Comparison of ENCODE assay signal across 1 cellular context in the genomic region with DNA sequence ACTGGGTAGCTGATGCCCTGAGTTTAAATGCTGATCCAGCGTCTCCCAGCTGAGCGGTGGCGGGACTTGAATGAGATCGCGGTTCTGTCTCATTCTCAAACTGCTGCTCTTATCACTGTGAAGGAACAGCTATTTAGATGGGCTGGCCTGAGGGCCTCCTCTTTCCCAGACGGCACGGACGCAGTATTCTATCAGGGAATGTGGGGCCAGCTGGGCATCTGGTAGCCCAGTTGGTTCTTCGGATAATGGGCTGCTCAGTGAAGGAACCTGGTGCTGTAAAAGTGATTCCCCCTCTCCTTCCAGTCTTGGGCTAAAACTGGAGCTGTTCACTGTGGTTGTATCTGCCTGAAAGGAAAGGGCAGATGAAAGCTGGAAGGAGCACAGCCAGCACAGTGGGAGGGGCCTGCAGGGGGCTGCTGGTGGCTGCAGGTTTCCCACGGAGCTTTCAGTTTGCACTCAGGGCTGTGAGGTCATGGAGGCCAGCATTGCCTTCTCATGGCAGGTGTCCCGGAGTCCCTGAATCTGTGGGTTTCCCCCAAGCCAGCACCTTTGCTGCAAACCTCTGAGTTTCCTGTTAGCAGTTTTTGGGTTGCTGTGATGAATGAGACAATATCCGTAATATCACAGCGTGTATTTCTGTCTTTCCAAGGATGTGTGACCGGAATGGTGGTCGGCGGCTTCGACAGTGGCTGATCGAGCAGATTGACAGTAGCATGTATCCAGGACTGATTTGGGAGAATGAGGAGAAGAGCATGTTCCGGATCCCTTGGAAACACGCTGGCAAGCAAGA.
TF ChIP-seq lines count a peak whose summit lies in the region.

No MANE protein-coding gene starts in this region.

TF ChIP-seq in GM12878, 131 proteins besides CTCF, POLR2A, EP300 and RAD21 (continued from another document and continues in another):
- TF ChIP-seq DPF2 (IDR thresholded peaks at IDR 0.05) = peak; percentile 50; the same call in 1 of the 2 replicates
- TF ChIP-seq HCFC1 (IDR thresholded peaks at IDR 0.05; ENCODE audit: low read length) = no peak; the same call in 1 of the 2 replicates
- peak; percentile 98 for TF ChIP-seq TCF12 (IDR thresholded peaks at IDR 0.05; ENCODE audit: low read depth, low read length)
- peak; percentile 74 for TF ChIP-seq NFIC (IDR thresholded peaks at IDR 0.05; ENCODE audit: low read depth, low read length)
- TF ChIP-seq ZZZ3 (IDR thresholded peaks at IDR 0.05; ENCODE audit: control insufficient read depth, insufficient read length, low read depth) = no peak
- peak; percentile 84 for TF ChIP-seq IKZF1 (conservative IDR thresholded peaks at IDR 0.05)
- TF ChIP-seq ZNF274 (IDR thresholded peaks at IDR 0.05; ENCODE audit: insufficient read depth, insufficient read length) = no peak
- TF ChIP-seq RUNX3 (IDR thresholded peaks at IDR 0.05; ENCODE audit: low read length) = peak; percentile 89
- TF ChIP-seq FOXM1 (IDR thresholded peaks at IDR 0.05; ENCODE audit: low read depth, low read length) = peak; percentile 69; the same call in 1 of the 2 replicates
- peak; percentile 69; the same call in 1 of the 2 replicates for TF ChIP-seq MEF2A (IDR thresholded peaks at IDR 0.05; ENCODE audit: insufficient read depth, low read depth, low read length)
- TF ChIP-seq BACH1 (IDR thresholded peaks at IDR 0.05; ENCODE audit: borderline replicate concordance) = peak; percentile 47; the same call in 1 of the 2 replicates
- TF ChIP-seq, protein P1, sequence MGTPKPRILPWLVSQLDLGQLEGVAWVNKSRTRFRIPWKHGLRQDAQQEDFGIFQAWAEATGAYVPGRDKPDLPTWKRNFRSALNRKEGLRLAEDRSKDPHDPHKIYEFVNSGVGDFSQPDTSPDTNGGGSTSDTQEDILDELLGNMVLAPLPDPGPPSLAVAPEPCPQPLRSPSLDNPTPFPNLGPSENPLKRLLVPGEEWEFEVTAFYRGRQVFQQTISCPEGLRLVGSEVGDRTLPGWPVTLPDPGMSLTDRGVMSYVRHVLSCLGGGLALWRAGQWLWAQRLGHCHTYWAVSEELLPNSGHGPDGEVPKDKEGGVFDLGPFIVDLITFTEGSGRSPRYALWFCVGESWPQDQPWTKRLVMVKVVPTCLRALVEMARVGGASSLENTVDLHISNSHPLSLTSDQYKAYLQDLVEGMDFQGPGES (IDR thresholded peaks at IDR 0.05) = no peak
- TF ChIP-seq POLR2AphosphoS2 (IDR thresholded peaks at IDR 0.05; ENCODE audit: low read depth, low read length) = peak; percentile 47
- peak; percentile 91 for TF ChIP-seq NR2F1 (conservative IDR thresholded peaks at IDR 0.05)
- 0 out of 2 replicates have a peak, but pooled peaks have one; percentile 75 for TF ChIP-seq CHD1 (IDR thresholded peaks at IDR 0.05; ENCODE audit: low read depth, low read length)
- 0 out of 2 replicates have a peak, but pooled peaks have one; percentile 34 for TF ChIP-seq SPI1 (IDR thresholded peaks at IDR 0.05; ENCODE audit: borderline replicate concordance, insufficient read depth, low read depth, low read length)
- peak; percentile 39 for TF ChIP-seq RELA (IDR thresholded peaks at IDR 0.05; ENCODE audit: borderline replicate concordance, partially characterized antibody)
- TF ChIP-seq HDAC2 (IDR thresholded peaks at IDR 0.05) = no peak
- peak; percentile 73; the same call in 2 of the 3 replicates for TF ChIP-seq POU2F2 (IDR thresholded peaks at IDR 0.05; ENCODE audit: borderline replicate concordance, low read depth, low read length)
- TF ChIP-seq SMC3 (IDR thresholded peaks at IDR 0.05; ENCODE audit: borderline replicate concordance, low read length) = peak; percentile 11; the same call in 1 of the 2 replicates
- peak; percentile 81; the same call in 1 of the 2 replicates for TF ChIP-seq SIN3A (IDR thresholded peaks at IDR 0.05; ENCODE audit: low read depth, low read length)
- peak; percentile 97 for TF ChIP-seq TCF3 (IDR thresholded peaks at IDR 0.05; ENCODE audit: borderline replicate concordance, insufficient read depth, low read depth, low read length)
- peak; percentile 66 to 78; a peak in 3 of 4 replicates for TF ChIP-seq IKZF2 (IDR thresholded peaks at IDR 0.05)
- TF ChIP-seq, protein P2, sequence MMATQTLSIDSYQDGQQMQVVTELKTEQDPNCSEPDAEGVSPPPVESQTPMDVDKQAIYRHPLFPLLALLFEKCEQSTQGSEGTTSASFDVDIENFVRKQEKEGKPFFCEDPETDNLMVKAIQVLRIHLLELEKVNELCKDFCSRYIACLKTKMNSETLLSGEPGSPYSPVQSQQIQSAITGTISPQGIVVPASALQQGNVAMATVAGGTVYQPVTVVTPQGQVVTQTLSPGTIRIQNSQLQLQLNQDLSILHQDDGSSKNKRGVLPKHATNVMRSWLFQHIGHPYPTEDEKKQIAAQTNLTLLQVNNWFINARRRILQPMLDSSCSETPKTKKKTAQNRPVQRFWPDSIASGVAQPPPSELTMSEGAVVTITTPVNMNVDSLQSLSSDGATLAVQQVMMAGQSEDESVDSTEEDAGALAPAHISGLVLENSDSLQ (IDR thresholded peaks at IDR 0.05) = no peak
- TF ChIP-seq NFYA (IDR thresholded peaks at IDR 0.05; ENCODE audit: borderline replicate concordance, low read depth, low read length) = no peak
- no peak for TF ChIP-seq SUPT20H (IDR thresholded peaks at IDR 0.05; ENCODE audit: borderline replicate concordance, control insufficient read depth, low read depth, low read length)
- no peak for TF ChIP-seq ESRRA (IDR thresholded peaks at IDR 0.05; ENCODE audit: low read length)
- no peak for TF ChIP-seq SMARCA5 (IDR thresholded peaks at IDR 0.05)
- TF ChIP-seq CEBPB (IDR thresholded peaks at IDR 0.05; ENCODE audit: borderline replicate concordance in 1 of 2, low read depth in 2 of 2, low read length in 2 of 2) = 0 out of 4 replicates have a peak, but pooled peaks of 1 of the 2 experiments have one; percentile 46
- TF ChIP-seq PML (IDR thresholded peaks at IDR 0.05; ENCODE audit: low read length) = peak; percentile 77
- 0 out of 2 replicates have a peak, but pooled peaks have one; percentile 82 for TF ChIP-seq RCOR1 (conservative IDR thresholded peaks at IDR 0.05; ENCODE audit: low read depth, low read length)
- TF ChIP-seq, protein P3, sequence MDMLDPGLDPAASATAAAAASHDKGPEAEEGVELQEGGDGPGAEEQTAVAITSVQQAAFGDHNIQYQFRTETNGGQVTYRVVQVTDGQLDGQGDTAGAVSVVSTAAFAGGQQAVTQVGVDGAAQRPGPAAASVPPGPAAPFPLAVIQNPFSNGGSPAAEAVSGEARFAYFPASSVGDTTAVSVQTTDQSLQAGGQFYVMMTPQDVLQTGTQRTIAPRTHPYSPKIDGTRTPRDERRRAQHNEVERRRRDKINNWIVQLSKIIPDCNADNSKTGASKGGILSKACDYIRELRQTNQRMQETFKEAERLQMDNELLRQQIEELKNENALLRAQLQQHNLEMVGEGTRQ (IDR thresholded peaks at IDR 0.05; ENCODE audit: borderline replicate concordance, low read depth, low read length) = no peak
- TF ChIP-seq YY1 (IDR thresholded peaks at IDR 0.05; ENCODE audit: low read depth, low read length) = peak; percentile 55; the same call in 1 of the 2 replicates
- TF ChIP-seq, protein P4, sequence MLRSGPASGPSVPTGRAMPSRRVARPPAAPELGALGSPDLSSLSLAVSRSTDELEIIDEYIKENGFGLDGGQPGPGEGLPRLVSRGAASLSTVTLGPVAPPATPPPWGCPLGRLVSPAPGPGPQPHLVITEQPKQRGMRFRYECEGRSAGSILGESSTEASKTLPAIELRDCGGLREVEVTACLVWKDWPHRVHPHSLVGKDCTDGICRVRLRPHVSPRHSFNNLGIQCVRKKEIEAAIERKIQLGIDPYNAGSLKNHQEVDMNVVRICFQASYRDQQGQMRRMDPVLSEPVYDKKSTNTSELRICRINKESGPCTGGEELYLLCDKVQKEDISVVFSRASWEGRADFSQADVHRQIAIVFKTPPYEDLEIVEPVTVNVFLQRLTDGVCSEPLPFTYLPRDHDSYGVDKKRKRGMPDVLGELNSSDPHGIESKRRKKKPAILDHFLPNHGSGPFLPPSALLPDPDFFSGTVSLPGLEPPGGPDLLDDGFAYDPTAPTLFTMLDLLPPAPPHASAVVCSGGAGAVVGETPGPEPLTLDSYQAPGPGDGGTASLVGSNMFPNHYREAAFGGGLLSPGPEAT (IDR thresholded peaks at IDR 0.05; ENCODE audit: low read depth) = peak; percentile 37; the same call in 1 of the 2 replicates
- no peak for TF ChIP-seq NR2C1 (IDR thresholded peaks at IDR 0.05)
- no peak for TF ChIP-seq ZBED1 (IDR thresholded peaks at IDR 0.05; ENCODE audit: borderline replicate concordance)
- TF ChIP-seq TBL1XR1 (IDR thresholded peaks at IDR 0.05; ENCODE audit: low read depth, low read length) = peak; percentile 94; the same call in 1 of the 2 replicates
- TF ChIP-seq ASH2L (IDR thresholded peaks at IDR 0.05; ENCODE audit: borderline replicate concordance, low read depth) = no peak
- TF ChIP-seq KDM1A (IDR thresholded peaks at IDR 0.05; ENCODE audit: borderline replicate concordance) = no peak
- TF ChIP-seq, protein P5, sequence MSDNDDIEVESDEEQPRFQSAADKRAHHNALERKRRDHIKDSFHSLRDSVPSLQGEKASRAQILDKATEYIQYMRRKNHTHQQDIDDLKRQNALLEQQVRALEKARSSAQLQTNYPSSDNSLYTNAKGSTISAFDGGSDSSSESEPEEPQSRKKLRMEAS (IDR thresholded peaks at IDR 0.05; ENCODE audit: low read depth, low read length) = 0 out of 2 replicates have a peak, but pooled peaks have one; percentile 61
- TF ChIP-seq STAT1 (conservative IDR thresholded peaks at IDR 0.05) = 0 out of 2 replicates have a peak, but pooled peaks have one; percentile 14
- TF ChIP-seq ZNF622 (IDR thresholded peaks at IDR 0.05) = no peak
- TF ChIP-seq FOXK2 (IDR thresholded peaks at IDR 0.05) = no peak
- no peak for TF ChIP-seq PAX8 (IDR thresholded peaks at IDR 0.05)
- TF ChIP-seq, protein P6, sequence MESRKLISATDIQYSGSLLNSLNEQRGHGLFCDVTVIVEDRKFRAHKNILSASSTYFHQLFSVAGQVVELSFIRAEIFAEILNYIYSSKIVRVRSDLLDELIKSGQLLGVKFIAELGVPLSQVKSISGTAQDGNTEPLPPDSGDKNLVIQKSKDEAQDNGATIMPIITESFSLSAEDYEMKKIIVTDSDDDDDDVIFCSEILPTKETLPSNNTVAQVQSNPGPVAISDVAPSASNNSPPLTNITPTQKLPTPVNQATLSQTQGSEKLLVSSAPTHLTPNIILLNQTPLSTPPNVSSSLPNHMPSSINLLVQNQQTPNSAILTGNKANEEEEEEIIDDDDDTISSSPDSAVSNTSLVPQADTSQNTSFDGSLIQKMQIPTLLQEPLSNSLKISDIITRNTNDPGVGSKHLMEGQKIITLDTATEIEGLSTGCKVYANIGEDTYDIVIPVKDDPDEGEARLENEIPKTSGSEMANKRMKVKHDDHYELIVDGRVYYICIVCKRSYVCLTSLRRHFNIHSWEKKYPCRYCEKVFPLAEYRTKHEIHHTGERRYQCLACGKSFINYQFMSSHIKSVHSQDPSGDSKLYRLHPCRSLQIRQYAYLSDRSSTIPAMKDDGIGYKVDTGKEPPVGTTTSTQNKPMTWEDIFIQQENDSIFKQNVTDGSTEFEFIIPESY (IDR thresholded peaks at IDR 0.05) = no peak
- TF ChIP-seq, protein P7, sequence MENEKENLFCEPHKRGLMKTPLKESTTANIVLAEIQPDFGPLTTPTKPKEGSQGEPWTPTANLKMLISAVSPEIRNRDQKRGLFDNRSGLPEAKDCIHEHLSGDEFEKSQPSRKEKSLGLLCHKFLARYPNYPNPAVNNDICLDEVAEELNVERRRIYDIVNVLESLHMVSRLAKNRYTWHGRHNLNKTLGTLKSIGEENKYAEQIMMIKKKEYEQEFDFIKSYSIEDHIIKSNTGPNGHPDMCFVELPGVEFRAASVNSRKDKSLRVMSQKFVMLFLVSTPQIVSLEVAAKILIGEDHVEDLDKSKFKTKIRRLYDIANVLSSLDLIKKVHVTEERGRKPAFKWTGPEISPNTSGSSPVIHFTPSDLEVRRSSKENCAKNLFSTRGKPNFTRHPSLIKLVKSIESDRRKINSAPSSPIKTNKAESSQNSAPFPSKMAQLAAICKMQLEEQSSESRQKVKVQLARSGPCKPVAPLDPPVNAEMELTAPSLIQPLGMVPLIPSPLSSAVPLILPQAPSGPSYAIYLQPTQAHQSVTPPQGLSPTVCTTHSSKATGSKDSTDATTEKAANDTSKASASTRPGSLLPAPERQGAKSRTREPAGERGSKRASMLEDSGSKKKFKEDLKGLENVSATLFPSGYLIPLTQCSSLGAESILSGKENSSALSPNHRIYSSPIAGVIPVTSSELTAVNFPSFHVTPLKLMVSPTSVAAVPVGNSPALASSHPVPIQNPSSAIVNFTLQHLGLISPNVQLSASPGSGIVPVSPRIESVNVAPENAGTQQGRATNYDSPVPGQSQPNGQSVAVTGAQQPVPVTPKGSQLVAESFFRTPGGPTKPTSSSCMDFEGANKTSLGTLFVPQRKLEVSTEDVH (IDR thresholded peaks at IDR 0.05; ENCODE audit: low read depth, partially characterized antibody) = peak; percentile 9
- TF ChIP-seq JUND (IDR thresholded peaks at IDR 0.05; ENCODE audit: low read depth, low read length) = peak; percentile 30; the same call in 1 of the 2 replicates
- TF ChIP-seq, protein P8, sequence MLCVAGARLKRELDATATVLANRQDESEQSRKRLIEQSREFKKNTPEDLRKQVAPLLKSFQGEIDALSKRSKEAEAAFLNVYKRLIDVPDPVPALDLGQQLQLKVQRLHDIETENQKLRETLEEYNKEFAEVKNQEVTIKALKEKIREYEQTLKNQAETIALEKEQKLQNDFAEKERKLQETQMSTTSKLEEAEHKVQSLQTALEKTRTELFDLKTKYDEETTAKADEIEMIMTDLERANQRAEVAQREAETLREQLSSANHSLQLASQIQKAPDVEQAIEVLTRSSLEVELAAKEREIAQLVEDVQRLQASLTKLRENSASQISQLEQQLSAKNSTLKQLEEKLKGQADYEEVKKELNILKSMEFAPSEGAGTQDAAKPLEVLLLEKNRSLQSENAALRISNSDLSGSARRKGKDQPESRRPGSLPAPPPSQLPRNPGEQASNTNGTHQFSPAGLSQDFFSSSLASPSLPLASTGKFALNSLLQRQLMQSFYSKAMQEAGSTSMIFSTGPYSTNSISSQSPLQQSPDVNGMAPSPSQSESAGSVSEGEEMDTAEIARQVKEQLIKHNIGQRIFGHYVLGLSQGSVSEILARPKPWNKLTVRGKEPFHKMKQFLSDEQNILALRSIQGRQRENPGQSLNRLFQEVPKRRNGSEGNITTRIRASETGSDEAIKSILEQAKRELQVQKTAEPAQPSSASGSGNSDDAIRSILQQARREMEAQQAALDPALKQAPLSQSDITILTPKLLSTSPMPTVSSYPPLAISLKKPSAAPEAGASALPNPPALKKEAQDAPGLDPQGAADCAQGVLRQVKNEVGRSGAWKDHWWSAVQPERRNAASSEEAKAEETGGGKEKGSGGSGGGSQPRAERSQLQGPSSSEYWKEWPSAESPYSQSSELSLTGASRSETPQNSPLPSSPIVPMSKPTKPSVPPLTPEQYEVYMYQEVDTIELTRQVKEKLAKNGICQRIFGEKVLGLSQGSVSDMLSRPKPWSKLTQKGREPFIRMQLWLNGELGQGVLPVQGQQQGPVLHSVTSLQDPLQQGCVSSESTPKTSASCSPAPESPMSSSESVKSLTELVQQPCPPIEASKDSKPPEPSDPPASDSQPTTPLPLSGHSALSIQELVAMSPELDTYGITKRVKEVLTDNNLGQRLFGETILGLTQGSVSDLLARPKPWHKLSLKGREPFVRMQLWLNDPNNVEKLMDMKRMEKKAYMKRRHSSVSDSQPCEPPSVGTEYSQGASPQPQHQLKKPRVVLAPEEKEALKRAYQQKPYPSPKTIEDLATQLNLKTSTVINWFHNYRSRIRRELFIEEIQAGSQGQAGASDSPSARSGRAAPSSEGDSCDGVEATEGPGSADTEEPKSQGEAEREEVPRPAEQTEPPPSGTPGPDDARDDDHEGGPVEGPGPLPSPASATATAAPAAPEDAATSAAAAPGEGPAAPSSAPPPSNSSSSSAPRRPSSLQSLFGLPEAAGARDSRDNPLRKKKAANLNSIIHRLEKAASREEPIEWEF (IDR thresholded peaks at IDR 0.05; ENCODE audit: insufficient replicate concordance, low read depth, low read length) = peak; percentile 78
- TF ChIP-seq RBBP5 (conservative IDR thresholded peaks at IDR 0.05) = no peak
- peak; percentile 52; the same call in 1 of the 2 replicates for TF ChIP-seq JUNB (IDR thresholded peaks at IDR 0.05)
